Comparison of ENCODE assay signal across 9 cellular contexts in the genomic region with DNA sequence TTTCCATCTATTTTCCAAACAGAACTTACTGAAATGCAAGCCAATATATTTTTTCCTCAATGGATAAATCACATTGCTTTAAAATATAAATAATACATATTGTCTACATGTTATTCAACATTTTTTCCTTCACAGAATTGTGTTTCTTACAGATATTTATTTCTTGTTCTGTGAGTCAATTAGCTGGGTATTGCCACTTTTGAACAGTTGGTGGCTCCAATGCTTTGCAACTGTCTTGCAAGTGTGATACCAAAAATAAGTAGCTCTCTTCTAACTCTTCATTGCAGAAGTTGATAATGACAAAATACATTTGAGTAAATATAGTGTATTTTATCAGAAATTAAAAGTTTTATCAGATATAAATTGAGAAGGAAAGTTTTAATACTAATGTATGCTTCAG. TPM values are rescaled to one million over a fixed set of nuclear protein-coding genes. Genes with fewer than 3 reads are reported as not detected.
DNase-seq lines count a peak whose midpoint lies in the region; ATAC-seq and TF ChIP-seq lines count a peak whose summit lies in the region.
"Had no signal": no experiment of that assay in that cellular context is flagged by ENCODE, and none has a peak within 500 bp of the region (broad histone marks: within the 10 kb centered on the region; RNA-seq: fewer than 3 reads in every experiment).

No MANE protein-coding gene starts in this region.

- peaks cover 8% of the 10 kb centered on the region for H3K27me3 Mint-ChIP-seq in chondrocyte (ENCODE audit: low read depth)

- ATAC-seq in GM21717 (IDR thresholded peaks at IDR 0.05; ENCODE audit: unreplicated experiment), result no peak
- no peak for ATAC-seq in sciatic nerve

- TF ChIP-seq CTCF in LNCaP clone FGC (IDR thresholded peaks at IDR 0.05; ENCODE audit: control insufficient read depth, extremely low read depth, insufficient read depth), result peak; percentile 67
- peak; percentile 96 for TF ChIP-seq CTCF in chondrocyte (IDR thresholded peaks at IDR 0.05)

- H3K36me3 Mint-ChIP-seq in chondrocyte (ENCODE audit: low read depth), result no peaks in the 10 kb centered on the region

- DNase-seq in DMS 273 (lab: John Stamatoyannopoulos, UW; ENCODE audit: unreplicated experiment), result peak; percentile 12
- DNase-seq in DMS 273 treated with DMSO at 0.1 percent for 48 hours (lab: John Stamatoyannopoulos, UW), result no peak
- no peak for DNase-seq in LNCaP clone FGC (ENCODE audit: low read depth)
- DNase-seq in chondrocyte (ENCODE audit: low spot score), result no peak
- peak; percentile 68 for DNase-seq in pons (ENCODE audit: low spot score)
- DNase-seq in cerebellum (ENCODE audit: low spot score), result no peak
- no peak for DNase-seq in sciatic nerve (ENCODE audit: low spot score)

- intact Hi-C loops in sciatic nerve (cut with DNase I), result no loop called here

- no peaks in the 10 kb centered on the region for H3K4me1 Mint-ChIP-seq in chondrocyte (ENCODE audit: low read depth)

- H3K4me3 ChIP-seq in LNCaP clone FGC (ENCODE audit: low read depth, low read length), result no peak overlapping the region
- H3K4me3 ChIP-seq: SK-N-MC had no signal

- no peak overlapping the region for H3K27ac Mint-ChIP-seq in chondrocyte (ENCODE audit: unreplicated experiment)

- no peak overlapping the region for H3K4me3 Mint-ChIP-seq in chondrocyte (ENCODE audit: unreplicated experiment)

- no peaks in the 10 kb centered on the region for H3K9me3 Mint-ChIP-seq in chondrocyte (ENCODE audit: low read depth)

RNA-seq across cellular contexts. Expression of gene GPC5, which starts 17.1 kb away (rescaled TPM):
- 0.90 to 6.7 TPM (median 0.99 TPM) in 3 replicates for total RNA-seq in chondrocyte
- 15.1 TPM for total RNA-seq in cerebellum
- total RNA-seq in sciatic nerve, result 2.5 TPM

RNA-seq across cellular contexts. Expression of gene MIR17HG, which starts 33.9 kb away (rescaled TPM):
- 0.74 to 2.4 TPM (median 0.82 TPM) in 3 replicates for total RNA-seq in chondrocyte
- total RNA-seq in cerebellum, result 32.2 TPM
- 6.4 TPM for total RNA-seq in sciatic nerve

Comparison
In these comparisons a context has a peak if more than half of its experiments do, and no peak if none do; other contexts are left out.
1. DNase-seq: peak in DMS 273 (single experiment) and pons (single experiment); none in DMS 273 treated with DMSO at 0.1 percent for 48 hours (single experiment), LNCaP clone FGC (single experiment), chondrocyte (single experiment), cerebellum (single experiment) and sciatic nerve (single experiment).